8 cellular contexts compared by ENCODE assay signal in genomic region chrX:68685722-68686683, GRCh38. TPM values are rescaled to one million over a fixed set of nuclear protein-coding genes. Genes with fewer than 3 reads are reported as not detected.
DNase-seq lines count a peak whose midpoint lies in the region; ATAC-seq, FAIRE-seq and TF ChIP-seq lines count a peak whose summit lies in the region.

No MANE protein-coding gene starts in this region.

- peak overlapping the region; percentile 46 for H3K4me3 Mint-ChIP-seq in chondrocyte (ENCODE audit: unreplicated experiment)
- peak overlapping the region; percentile 61 for H3K4me3 Mint-ChIP-seq in memory B cell

- H3K4me3 ChIP-seq in NT2/D1 (ENCODE audit: insufficient read length, low read depth) (peak overlapping the region; percentile 59), vagina (peak overlapping the region; percentile 13 to 36)

- H3K36me3 Mint-ChIP-seq in chondrocyte (ENCODE audit: low read depth) (no peaks in the 10 kb centered on the region), memory B cell (no peaks in the 10 kb centered on the region)

- peaks cover 13% of the 10 kb centered on the region for H3K4me1 Mint-ChIP-seq in chondrocyte (ENCODE audit: low read depth)
- peaks cover 10% of the 10 kb centered on the region for H3K4me1 Mint-ChIP-seq in memory B cell

- in situ Hi-C loops in GM13976 (cut with MboI; ENCODE audit: low sequenced_read_pairs, unreplicated experiment) = no loop called here

- no peaks in the 10 kb centered on the region for H3K27me3 ChIP-seq in NT2/D1 (ENCODE audit: insufficient read depth, insufficient read length)
- H3K27me3 ChIP-seq in vagina = no peaks in the 10 kb centered on the region

- H3K27me3 Mint-ChIP-seq in chondrocyte (ENCODE audit: low read depth) = peaks cover 4% of the 10 kb centered on the region
- H3K27me3 Mint-ChIP-seq in memory B cell = peaks cover 16% of the 10 kb centered on the region

- H3K27ac Mint-ChIP-seq in chondrocyte (ENCODE audit: unreplicated experiment) (no peak overlapping the region), memory B cell (no peak overlapping the region)

- peak overlapping the region; percentile 74 for H3K9ac ChIP-seq in NT2/D1 (ENCODE audit: insufficient read length, low read depth)

- H3K4me1 ChIP-seq in NT2/D1 (ENCODE audit: insufficient read depth, insufficient read length) = peaks cover 2% of the 10 kb centered on the region
- H3K4me1 ChIP-seq in vagina = no peaks in the 10 kb centered on the region

- ATAC-seq in memory B cell (ENCODE audit: low read depth) = peak; percentile 27
- no peak for ATAC-seq in HG03520 (IDR thresholded peaks at IDR 0.05; ENCODE audit: unreplicated experiment)

- intact Hi-C loops in vagina (cut with DNase I) = no loop called here

- FAIRE-seq in GM19239 (lab: Jason Lieb, UNC) = no peak

- no peak for TF ChIP-seq CTCF in GM13976 (IDR thresholded peaks at IDR 0.05; ENCODE audit: borderline replicate concordance, control extremely low read depth, extremely low read depth, insufficient read depth, missing control alignments)
- TF ChIP-seq CTCF in chondrocyte (IDR thresholded peaks at IDR 0.05) = no peak
- TF ChIP-seq CTCF in vagina (IDR thresholded peaks at IDR 0.05) = no peak

- H3K9me3 ChIP-seq in NT2/D1 (ENCODE audit: insufficient read depth, low read length) = no peaks in the 10 kb centered on the region
- H3K9me3 ChIP-seq in vagina = no peaks in the 10 kb centered on the region

- peak overlapping the region; percentile 81 for H3K27ac ChIP-seq in vagina

- H3K36me3 ChIP-seq in NT2/D1 (ENCODE audit: insufficient read depth, insufficient read length, low read length) (no peaks in the 10 kb centered on the region), vagina (no peaks in the 10 kb centered on the region)

- DNase-seq in GM13976 (ENCODE audit: low spot score) (peak; percentile 40), NT2/D1 (ENCODE audit: low read depth, low spot score) (no peak), chondrocyte (ENCODE audit: low spot score) (no peak), memory B cell (ENCODE audit: low spot score in 2 of 2) (no peak), vagina (ENCODE audit: extremely low spot score in 2 of 2) (no peak), cerebellar nuclear complex (lab: John Stamatoyannopoulos, UW) (no peak), GM19239 (ENCODE audit: insufficient read length, low spot score) (no peak)

- H3K9me3 Mint-ChIP-seq in chondrocyte (ENCODE audit: low read depth) (peaks cover 9% of the 10 kb centered on the region), memory B cell (no peaks in the 10 kb centered on the region)

- TF ChIP-seq POLR2A in vagina (IDR thresholded peaks at IDR 0.05) = no peak

RNA-seq across cellular contexts. Expression of gene STARD8, which starts 38.5 kb away (rescaled TPM):
- total RNA-seq in chondrocyte (0.31 to 0.49 TPM (median 0.37 TPM) in 3 replicates), vagina (14.0 TPM)

Comparison
In these comparisons a context has a peak if more than half of its experiments do, and no peak if none do; other contexts are left out.
1. RNA of gene STARD8, which starts 38.5 kb away (total RNA-seq): 14.0 TPM in vagina (single experiment); 0.31 to 0.49 TPM in chondrocyte; every median in the first group is over 10 times any median in the second.